2 cellular contexts compared by ENCODE assay signal in the genomic region with DNA sequence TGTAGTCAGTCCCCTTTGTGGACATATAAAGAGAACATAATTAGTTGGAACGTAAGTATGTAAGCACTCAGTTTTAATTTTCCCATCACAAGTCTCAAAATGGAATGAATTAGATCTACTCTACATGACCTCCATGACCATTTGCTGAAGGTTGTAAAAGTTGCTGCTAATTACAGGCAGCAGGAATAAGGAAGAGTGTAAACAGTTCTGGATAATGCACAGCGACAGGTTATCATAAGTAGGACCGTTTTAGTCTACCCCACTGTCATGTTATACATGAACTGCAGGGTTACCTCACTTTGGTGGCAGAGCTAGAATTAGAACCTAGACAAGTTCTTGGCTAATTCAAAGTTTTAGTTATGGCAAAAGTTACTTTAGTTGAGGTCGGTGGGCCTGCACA.
TF ChIP-seq lines count a peak whose summit lies in the region.

No MANE protein-coding gene starts in this region.

TF ChIP-seq in HEK293, 187 proteins besides CTCF, POLR2A, EP300 and RAD21:
- TF ChIP-seq ZNF48 (tag by site-specific recombination; IDR thresholded peaks at IDR 0.05) = no peak
- peak; percentile 29; the same call in 1 of the 2 replicates for TF ChIP-seq ZNF600 (tag by site-specific recombination; IDR thresholded peaks at IDR 0.05)
- no peak for TF ChIP-seq ZNF202 (tag by site-specific recombination; IDR thresholded peaks at IDR 0.05; ENCODE audit: borderline replicate concordance)
- peak; percentile 78 for TF ChIP-seq SCRT2 (tag by site-specific recombination; IDR thresholded peaks at IDR 0.05)
- TF ChIP-seq TRIM28 (IDR thresholded peaks at IDR 0.05; ENCODE audit: borderline replicate concordance, low read length) = no peak

TF ChIP-seq in endothelial cell of umbilical vein, 7 proteins besides CTCF, POLR2A, EP300 and RAD21:
- no peak for TF ChIP-seq MYC (IDR thresholded peaks at IDR 0.05; ENCODE audit: low read depth, low read length)
- no peak for TF ChIP-seq FOS (IDR thresholded peaks at IDR 0.05; ENCODE audit: borderline replicate concordance, insufficient read depth, low read length)
- TF ChIP-seq JUN (IDR thresholded peaks at IDR 0.05; ENCODE audit: borderline replicate concordance, insufficient read depth, insufficient read length, low read depth) = no peak
- TF ChIP-seq, protein P1, sequence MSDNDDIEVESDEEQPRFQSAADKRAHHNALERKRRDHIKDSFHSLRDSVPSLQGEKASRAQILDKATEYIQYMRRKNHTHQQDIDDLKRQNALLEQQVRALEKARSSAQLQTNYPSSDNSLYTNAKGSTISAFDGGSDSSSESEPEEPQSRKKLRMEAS (IDR thresholded peaks at IDR 0.05; ENCODE audit: insufficient read depth, insufficient read length) = no peak
- TF ChIP-seq POLR2AphosphoS5 (IDR thresholded peaks at IDR 0.05; ENCODE audit: insufficient read depth, low read depth, low read length) = no peak
- TF ChIP-seq EZH2 (IDR thresholded peaks at IDR 0.05; ENCODE audit: borderline replicate concordance, low read depth, low read length, severe bottlenecking) = no peak
- no peak for TF ChIP-seq GATA2 (IDR thresholded peaks at IDR 0.05; ENCODE audit: insufficient read depth, insufficient read length, low read depth, low read length)
TF ChIP-seq in endothelial cell of umbilical vein: peak in this region for 0.
